ENCODE assay signal across 8 cellular contexts in genomic region chr7:2864999-2865670, GRCh38. TPM values are rescaled to one million over a fixed set of nuclear protein-coding genes. Genes with fewer than 3 reads are reported as not detected.
A peak's percentile ranks its signal among the peaks of the same experiment; 100 is the strongest.
DNase-seq lines count a peak whose midpoint lies in the region; ATAC-seq and TF ChIP-seq lines count a peak whose summit lies in the region.

No MANE protein-coding gene starts in this region.

- no peaks in the 10 kb centered on the region for H3K27me3 ChIP-seq in lung (ENCODE audit: control insufficient read depth, insufficient read depth)

- ATAC-seq in lung (ENCODE audit: insufficient read depth, low FRiP score) (no peak), HG03571 (IDR thresholded peaks at IDR 0.05; ENCODE audit: unreplicated experiment) (no peak)

- peaks cover 0 to 10% of the 10 kb centered on the region in 2 donors for H3K4me1 ChIP-seq in lung (ENCODE audit: control insufficient read depth in 2 of 2, insufficient read depth in 2 of 2, low read length in 2 of 2)

- no peaks in the 10 kb centered on the region for H3K9me3 ChIP-seq in lung (ENCODE audit: control insufficient read depth in 2 of 2, insufficient read depth in 1 of 2, low read length in 1 of 2)

- DNase-seq in AG20443 (ENCODE audit: low spot score) (peak; percentile 80), GM19240 (ENCODE audit: insufficient read length, low spot score) (peak; percentile 65), NCI-H2171 treated with DMSO at 0.1 percent for 48 hours (lab: John Stamatoyannopoulos, UW) (peak; percentile 80), coronary artery (ENCODE audit: low spot score) (no peak), lung (ENCODE audit: low spot score) (peak; percentile 52)
- DNase-seq in activated CD4-positive, alpha-beta T cell treated with anti-CD3 and anti-CD28 coated beads, Interleukin-2, amount 50 U/mL, for 1 hour, result peak; percentile 73
- peak; percentile 37 to 44 for DNase-seq in stimulated activated CD8-positive, alpha-beta memory T cell treated with anti-CD3 and anti-CD28 coated beads, Interleukin-15, amount 100 ng/mL, for 4 hours (ENCODE audit: low read depth in 2 of 2)

- peak; percentile 90 for TF ChIP-seq CTCF in coronary artery (IDR thresholded peaks at IDR 0.05)
- TF ChIP-seq CTCF in lung (IDR thresholded peaks at IDR 0.05; ENCODE audit: control extremely low read depth, extremely low read depth), result peak; percentile 72

- WGBS in lung, 2 donors, result 56 to 60% methylated on average over 17 of the region's 17 CpGs

- H3K36me3 ChIP-seq in lung (ENCODE audit: control insufficient read depth in 2 of 2, insufficient read depth in 2 of 2, low read length in 2 of 2), result no peaks in the 10 kb centered on the region

- H3K4me3 ChIP-seq in coronary artery, result no peak overlapping the region
- H3K4me3 ChIP-seq in lung, result no peak overlapping the region

- H3K27ac ChIP-seq in coronary artery (peak overlapping the region in 1 of 2 donors; percentile 98), lung (ENCODE audit: low read depth in 1 of 2, low read length in 1 of 2) (no peak overlapping the region)

RNA-seq across cellular contexts. Expression of gene GNA12, which starts 21.0 kb away (rescaled TPM):
- 10 to 100 TPM; 34.4 to 51.9 TPM for total RNA-seq in lung
- polyA plus RNA-seq in lung, result 10 to 100 TPM; 11.0 to 32.6 TPM
